19 cellular contexts compared by ENCODE assay signal in the genomic region with DNA sequence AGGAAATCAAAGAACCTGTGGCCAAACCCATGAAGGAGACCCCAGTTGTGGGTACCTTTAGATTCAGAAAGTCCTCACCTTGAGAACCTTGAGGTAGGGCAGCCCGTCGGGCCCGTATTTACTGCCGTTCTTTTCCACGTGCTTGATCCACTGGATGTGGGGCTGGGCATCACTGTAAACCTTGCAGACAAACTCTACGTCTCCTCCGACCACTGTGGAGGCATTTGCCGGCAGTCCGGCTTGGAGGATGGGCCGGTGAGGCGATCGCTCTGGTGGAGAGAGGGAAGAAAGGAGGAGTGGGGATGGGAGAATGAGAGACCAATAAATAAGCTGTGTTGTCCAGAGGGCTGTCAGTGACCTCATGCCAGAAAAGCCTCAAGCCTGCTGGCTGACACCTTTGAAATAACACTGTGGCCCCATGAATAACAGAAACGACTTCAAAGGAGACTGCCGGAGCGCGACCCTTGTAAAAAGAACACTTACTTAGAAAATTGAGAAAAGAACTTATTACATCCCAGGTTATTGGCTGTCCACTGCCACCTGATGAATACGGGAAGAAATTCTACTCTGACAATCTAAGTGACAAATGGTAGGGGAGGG.
DNase-seq lines count a peak whose midpoint lies in the region; ATAC-seq and TF ChIP-seq lines count a peak whose summit lies in the region.
"Had no signal": no experiment of that assay in that cellular context is flagged by ENCODE, and none has a peak within 500 bp of the region (broad histone marks: within the 10 kb centered on the region; RNA-seq: fewer than 3 reads in every experiment).

No MANE protein-coding gene starts in this region.

- intact Hi-C loops in Right ventricle myocardium inferior (cut with DNase I): loop anchor here (2.0 kb wide), 1 partner anchor 43 kb away; no protein-coding TSS in a partner anchor

- CTCF ChIA-PET in WTC11 (lab: Charles Lee): interaction anchor here (1.4 kb wide), 1 partner anchor 143 kb away, joined by 4 read pairs; no protein-coding TSS in a partner anchor

- H3K9me3 Mint-ChIP-seq in WTC11: peaks cover 9% of the 10 kb centered on the region

- peak overlapping the region; percentile 73 for H3K27ac Mint-ChIP-seq in WTC11

- H3K36me3 Mint-ChIP-seq in WTC11: peaks cover 79% of the 10 kb centered on the region

- H3K27me3 ChIP-seq in BLaER1: no peaks in the 10 kb centered on the region
- no peaks in the 10 kb centered on the region for H3K27me3 ChIP-seq in layer of hippocampus (ENCODE audit: control insufficient read depth, insufficient read depth, low read length)
- H3K27me3 ChIP-seq in rectal smooth muscle tissue (ENCODE audit: control insufficient read depth, insufficient read depth, low read length): no peaks in the 10 kb centered on the region
- H3K27me3 ChIP-seq in WERI-Rb-1 (ENCODE audit: insufficient read depth, low read depth, severe bottlenecking): no peaks in the 10 kb centered on the region

- H3K4me1 Mint-ChIP-seq in WTC11: peaks cover 29% of the 10 kb centered on the region

- POLR2A ChIA-PET in WTC11 (lab: Charles Lee): no interaction called here

- H3K27ac ChIP-seq in BLaER1 (no peak overlapping the region), layer of hippocampus (ENCODE audit: low read depth, low read length) (peak overlapping the region; percentile 81), rectal smooth muscle tissue (ENCODE audit: low read depth, low read length) (peak overlapping the region; percentile 1), WERI-Rb-1 (no peak overlapping the region)
- H3K27ac ChIP-seq: 22Rv1, SK-N-MC had no signal

- H4K20me1 ChIP-seq in BLaER1: no peaks in the 10 kb centered on the region

- no peaks in the 10 kb centered on the region for H3K9me3 ChIP-seq in BLaER1
- no peaks in the 10 kb centered on the region for H3K9me3 ChIP-seq in WERI-Rb-1 (ENCODE audit: severe bottlenecking)

- peak overlapping the region; percentile 29 for H3K4me2 ChIP-seq in BLaER1

- H3K4me3 ChIP-seq in BLaER1 (no peak overlapping the region), rectal smooth muscle tissue (ENCODE audit: low read length) (no peak overlapping the region), WERI-Rb-1 (ENCODE audit: low read depth, low read length) (no peak overlapping the region)
- H3K4me3 ChIP-seq: GM12878, SK-N-MC had no signal

- H3K27me3 Mint-ChIP-seq in WTC11 (ENCODE audit: low read depth): no peaks in the 10 kb centered on the region

- H3K4me1 ChIP-seq in BLaER1: peaks cover 83% of the 10 kb centered on the region
- H3K4me1 ChIP-seq in rectal smooth muscle tissue (ENCODE audit: control insufficient read depth, insufficient read depth, low read length): peaks cover 21% of the 10 kb centered on the region

- ATAC-seq in WTC11 (no peak), GM21381 (IDR thresholded peaks at IDR 0.05; ENCODE audit: unreplicated experiment) (no peak), Right ventricle myocardium inferior (no peak)
- ATAC-seq: GM12878 had no signal

- TF ChIP-seq CTCF in WTC11 (IDR thresholded peaks at IDR 0.05) (no peak), WERI-Rb-1 (IDR thresholded peaks at IDR 0.05; ENCODE audit: low read depth, low read length) (no peak)

- H3K36me3 ChIP-seq in BLaER1 (no peaks in the 10 kb centered on the region), rectal smooth muscle tissue (ENCODE audit: control insufficient read depth, insufficient read depth, low read length) (no peaks in the 10 kb centered on the region), WERI-Rb-1 (peaks cover 6% of the 10 kb centered on the region)

- H3K9ac ChIP-seq in BLaER1: no peak overlapping the region
- H3K9ac ChIP-seq in rectal smooth muscle tissue (ENCODE audit: low read length): no peak overlapping the region

- no peak overlapping the region for H3K4me3 Mint-ChIP-seq in WTC11

- DNase-seq in WTC11 (ENCODE audit: low spot score) (no peak), Right ventricle myocardium inferior (ENCODE audit: missing footprints) (no peak), WERI-Rb-1 (no peak)
- DNase-seq in activated CD8-positive, alpha-beta memory T cell treated with anti-CD3 and anti-CD28 coated beads, Interleukin-2, amount 50 U/mL, for 4 hours: no peak
- DNase-seq: C1 segment of cervical spinal cord; HCEC 1CT; IMR-90; NCI-H1436; NCI-H2029 treated with DMSO at 0.1 percent for 48 hours; NCI-H2227 treated with DMSO at 0.1 percent for 48 hours; NCI-H526 treated with DMSO at 0.1 percent for 48 hours; NK-92 treated with Interleukin-12 subunit alpha and Interleukin-12 subunit beta, amount 100 ng/mL, for 24 hours had no signal

TF ChIP-seq in WTC11, 78 proteins besides CTCF, POLR2A, EP300 and RAD21:
- TF ChIP-seq IRF2 (CRISPR knock-in tag; IDR thresholded peaks at IDR 0.05; ENCODE audit: borderline replicate concordance, low read depth): no peak
- TF ChIP-seq, protein P1, sequence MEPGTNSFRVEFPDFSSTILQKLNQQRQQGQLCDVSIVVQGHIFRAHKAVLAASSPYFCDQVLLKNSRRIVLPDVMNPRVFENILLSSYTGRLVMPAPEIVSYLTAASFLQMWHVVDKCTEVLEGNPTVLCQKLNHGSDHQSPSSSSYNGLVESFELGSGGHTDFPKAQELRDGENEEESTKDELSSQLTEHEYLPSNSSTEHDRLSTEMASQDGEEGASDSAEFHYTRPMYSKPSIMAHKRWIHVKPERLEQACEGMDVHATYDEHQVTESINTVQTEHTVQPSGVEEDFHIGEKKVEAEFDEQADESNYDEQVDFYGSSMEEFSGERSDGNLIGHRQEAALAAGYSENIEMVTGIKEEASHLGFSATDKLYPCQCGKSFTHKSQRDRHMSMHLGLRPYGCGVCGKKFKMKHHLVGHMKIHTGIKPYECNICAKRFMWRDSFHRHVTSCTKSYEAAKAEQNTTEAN (CRISPR knock-in tag; IDR thresholded peaks at IDR 0.05): no peak
- TF ChIP-seq FOXK1 (CRISPR knock-in tag; IDR thresholded peaks at IDR 0.05): no peak
- TF ChIP-seq ZNF219 (CRISPR knock-in tag; IDR thresholded peaks at IDR 0.05; ENCODE audit: borderline replicate concordance): no peak
- TF ChIP-seq TCF7 (CRISPR knock-in tag; IDR thresholded peaks at IDR 0.05; ENCODE audit: low read depth): no peak
- TF ChIP-seq ELF4 (CRISPR knock-in tag; IDR thresholded peaks at IDR 0.05; ENCODE audit: low read depth): no peak
TF ChIP-seq in WTC11: peak in this region for 0.

Comparison
In these comparisons a context has a peak if more than half of its experiments do, and no peak if none do; other contexts are left out.
1. H3K27ac ChIP-seq: peak in layer of hippocampus (single experiment) and rectal smooth muscle tissue (single experiment); none in BLaER1 (single experiment) and WERI-Rb-1 (single experiment).